ENCODE assay signal across 22 cellular contexts in the genomic region with DNA sequence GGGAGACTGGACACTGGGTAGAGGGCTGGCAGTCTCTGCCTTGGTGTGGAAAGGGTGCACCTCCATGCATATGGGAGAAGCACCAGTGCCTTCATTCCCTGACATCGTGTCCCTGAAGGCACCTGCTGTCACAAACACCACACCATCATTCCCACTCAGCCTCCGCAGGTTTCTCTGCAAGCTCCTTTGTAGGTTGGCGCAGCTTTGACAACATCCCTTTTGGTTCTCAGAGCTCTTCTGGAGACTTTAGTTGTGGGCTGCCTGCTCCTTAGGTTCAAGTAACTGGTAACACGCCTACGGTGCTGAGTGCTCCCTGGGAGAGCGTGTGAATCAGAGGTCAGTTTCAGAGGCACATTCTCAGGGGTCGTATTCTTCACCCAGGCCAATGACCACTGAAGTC. TPM values are rescaled to one million over a fixed set of nuclear protein-coding genes. Genes with fewer than 3 reads are reported as not detected.
DNase-seq lines count a peak whose midpoint lies in the region; ATAC-seq, FAIRE-seq and TF ChIP-seq lines count a peak whose summit lies in the region.
"Had no signal": no experiment of that assay in that cellular context is flagged by ENCODE, and none has a peak within 500 bp of the region (broad histone marks: within the 10 kb centered on the region; RNA-seq: fewer than 3 reads in every experiment).

No MANE protein-coding gene starts in this region.

- peaks cover 25 to 62% (median 47%) of the 10 kb centered on the region in 4 donors for H3K4me1 Mint-ChIP-seq in CD4-positive, CD25-positive, alpha-beta regulatory T cell
- peaks cover 24% of the 10 kb centered on the region for H3K4me1 Mint-ChIP-seq in memory B cell
- H3K4me1 Mint-ChIP-seq in stimulated activated effector memory CD8-positive, alpha-beta T cell treated with anti-CD3 and anti-CD28 coated beads, Interleukin-12 subunit alpha, Interleukin-12 subunit beta, amount 100 ng/mL, for 72 hours, result peaks cover 32% of the 10 kb centered on the region
- peaks cover 8 to 25% (median 16%) of the 10 kb centered on the region in 7 donors for H3K4me1 Mint-ChIP-seq in naive thymus-derived CD4-positive, alpha-beta T cell

- H3K27me3 Mint-ChIP-seq in CD4-positive, CD25-positive, alpha-beta regulatory T cell, result no peaks in the 10 kb centered on the region
- H3K27me3 Mint-ChIP-seq in memory B cell, result no peaks in the 10 kb centered on the region
- no peaks in the 10 kb centered on the region for H3K27me3 Mint-ChIP-seq in naive thymus-derived CD4-positive, alpha-beta T cell
- H3K27me3 Mint-ChIP-seq: B cell; CD8-positive, alpha-beta memory T cell; IgD-negative memory B cell had no signal

- no peaks in the 10 kb centered on the region for H3K9me3 Mint-ChIP-seq in CD4-positive, CD25-positive, alpha-beta regulatory T cell
- H3K9me3 Mint-ChIP-seq in memory B cell, result no peaks in the 10 kb centered on the region
- H3K9me3 Mint-ChIP-seq in stimulated activated effector memory CD8-positive, alpha-beta T cell treated with anti-CD3 and anti-CD28 coated beads, Interleukin-12 subunit alpha, Interleukin-12 subunit beta, amount 100 ng/mL, for 72 hours, result no peaks in the 10 kb centered on the region
- no peaks in the 10 kb centered on the region for H3K9me3 Mint-ChIP-seq in naive thymus-derived CD4-positive, alpha-beta T cell
- H3K9me3 Mint-ChIP-seq: CD8-positive, alpha-beta memory T cell; HFFc6; IgD-negative memory B cell had no signal

- no peak overlapping the region for H3K4me3 ChIP-seq in CD4-positive, CD25-positive, alpha-beta regulatory T cell (ENCODE audit: low read depth, low read length)
- H3K4me3 ChIP-seq in OCI-LY1 (ENCODE audit: low read depth, low read length, poor library complexity, severe bottlenecking), result no peak overlapping the region
- no peak overlapping the region for H3K4me3 ChIP-seq in naive thymus-derived CD4-positive, alpha-beta T cell (ENCODE audit: low read length)
- H3K4me3 ChIP-seq: BLaER1 treated with 17β-estradiol and CSF1 and Interleukin-3, amounts not matched to agents 10 nM and 100 nM; GM12878 had no signal

- peaks cover 14% of the 10 kb centered on the region for H3K4me1 ChIP-seq in CD4-positive, CD25-positive, alpha-beta regulatory T cell (ENCODE audit: control insufficient read depth, insufficient read depth, low read length, poor library complexity, severe bottlenecking)
- peaks cover 71% of the 10 kb centered on the region for H3K4me1 ChIP-seq in OCI-LY1 (ENCODE audit: insufficient read depth, low read length, severe bottlenecking)
- H3K4me1 ChIP-seq in naive thymus-derived CD4-positive, alpha-beta T cell (ENCODE audit: control insufficient read depth in 2 of 2, insufficient read depth in 2 of 2, low read length in 2 of 2), result peaks cover under 1 to 1% of the 10 kb centered on the region in 2 donors

- H3K9me2 ChIP-seq in OCI-LY1 (ENCODE audit: low read depth, low read length), result no peaks in the 10 kb centered on the region

- no peaks in the 10 kb centered on the region for H3K27me3 ChIP-seq in CD4-positive, CD25-positive, alpha-beta regulatory T cell (ENCODE audit: control insufficient read depth, insufficient read depth, low read length)
- H3K27me3 ChIP-seq in OCI-LY1 (ENCODE audit: insufficient read depth, low read length), result no peaks in the 10 kb centered on the region
- H3K27me3 ChIP-seq in naive thymus-derived CD4-positive, alpha-beta T cell (ENCODE audit: control insufficient read depth in 2 of 2, insufficient read depth in 2 of 2, low read length in 2 of 2), result no peaks in the 10 kb centered on the region
- H3K27me3 ChIP-seq: BLaER1 treated with 17β-estradiol and CSF1 and Interleukin-3, amounts not matched to agents 10 nM and 100 nM had no signal

- H3K4me3 Mint-ChIP-seq in CD4-positive, CD25-positive, alpha-beta regulatory T cell, result peak overlapping the region in 1 of 4 donors; percentile 18
- no peak overlapping the region for H3K4me3 Mint-ChIP-seq in memory B cell
- no peak overlapping the region for H3K4me3 Mint-ChIP-seq in stimulated activated effector memory CD8-positive, alpha-beta T cell treated with anti-CD3 and anti-CD28 coated beads, Interleukin-12 subunit alpha, Interleukin-12 subunit beta, amount 100 ng/mL, for 72 hours
- no peak overlapping the region for H3K4me3 Mint-ChIP-seq in naive thymus-derived CD4-positive, alpha-beta T cell
- H3K4me3 Mint-ChIP-seq: B cell; CD8-positive, alpha-beta memory T cell; HFFc6; IgD-negative memory B cell had no signal

- no peaks in the 10 kb centered on the region for H4K20me1 ChIP-seq in OCI-LY1 (ENCODE audit: insufficient read depth, low read length)

- H3K9ac ChIP-seq in OCI-LY1 (ENCODE audit: low read length), result no peak overlapping the region
- H3K9ac ChIP-seq: BLaER1 treated with 17β-estradiol and CSF1 and Interleukin-3, amounts not matched to agents 10 nM and 100 nM had no signal

- CTCF ChIA-PET in naive thymus-derived CD4-positive, alpha-beta T cell (lab: Charles Lee), result interaction anchor here (0.5 kb wide), 1 partner anchor 343 kb away, joined by 4 read pairs; no protein-coding TSS in a partner anchor

- no peak for TF ChIP-seq CTCF in OCI-LY1 (IDR thresholded peaks at IDR 0.05; ENCODE audit: low read length)

- H3K4me2 ChIP-seq in OCI-LY1 (ENCODE audit: low read length), result no peak overlapping the region
- H3K4me2 ChIP-seq: BLaER1 treated with 17β-estradiol and CSF1 and Interleukin-3, amounts not matched to agents 10 nM and 100 nM had no signal

- H3K9me3 ChIP-seq in CD4-positive, CD25-positive, alpha-beta regulatory T cell (ENCODE audit: control insufficient read depth in 2 of 2, low read length in 2 of 2), result no peaks in the 10 kb centered on the region
- H3K9me3 ChIP-seq in OCI-LY1 (ENCODE audit: low read length), result no peaks in the 10 kb centered on the region
- no peaks in the 10 kb centered on the region for H3K9me3 ChIP-seq in naive thymus-derived CD4-positive, alpha-beta T cell (ENCODE audit: control insufficient read depth in 2 of 3, low read length in 3 of 3)

- FAIRE-seq in GM19239 (lab: Jason Lieb, UNC), result no peak
- FAIRE-seq: GM12878, HTR-8/SVneo had no signal

- POLR2A ChIA-PET in naive thymus-derived CD4-positive, alpha-beta T cell (lab: Charles Lee), result no interaction called here

- no peak for ATAC-seq in CD4-positive, CD25-positive, alpha-beta regulatory T cell (ENCODE audit: low read depth in 2 of 2)
- ATAC-seq in memory B cell (ENCODE audit: low read depth), result no peak
- no peak for ATAC-seq in stimulated activated effector memory CD8-positive, alpha-beta T cell treated with anti-CD3 and anti-CD28 coated beads, Interleukin-12 subunit alpha, Interleukin-12 subunit beta, amount 100 ng/mL, for 72 hours
- ATAC-seq in naive thymus-derived CD4-positive, alpha-beta T cell, result no peak
- ATAC-seq: HCT116 had no signal

- no peaks in the 10 kb centered on the region for H3F3A ChIP-seq in OCI-LY1 (ENCODE audit: insufficient read depth, low read length)

- peak overlapping the region in 2 of 3 donors; percentile 36 to 49 for H3K27ac Mint-ChIP-seq in CD4-positive, CD25-positive, alpha-beta regulatory T cell
- peak overlapping the region; percentile 47 for H3K27ac Mint-ChIP-seq in memory B cell
- H3K27ac Mint-ChIP-seq in stimulated activated effector memory CD8-positive, alpha-beta T cell treated with anti-CD3 and anti-CD28 coated beads, Interleukin-12 subunit alpha, Interleukin-12 subunit beta, amount 100 ng/mL, for 72 hours, result peak overlapping the region; percentile 52
- H3K27ac Mint-ChIP-seq in naive thymus-derived CD4-positive, alpha-beta T cell, result no peak overlapping the region
- H3K27ac Mint-ChIP-seq: B cell, HFFc6 had no signal

- intact Hi-C loops in naive thymus-derived CD4-positive, alpha-beta T cell (cut with micrococcal nuclease), result no loop called here

- H2AFZ ChIP-seq in OCI-LY1 (ENCODE audit: low read length), result no peak overlapping the region

- no peak overlapping the region for H3K27ac ChIP-seq in CD4-positive, CD25-positive, alpha-beta regulatory T cell (ENCODE audit: insufficient read depth, low read length, poor library complexity, severe bottlenecking)
- peak overlapping the region; percentile 30 for H3K27ac ChIP-seq in OCI-LY1 (ENCODE audit: low read depth, low read length, poor library complexity, severe bottlenecking)
- no peak overlapping the region for H3K27ac ChIP-seq in naive thymus-derived CD4-positive, alpha-beta T cell (ENCODE audit: low read depth, low read length)
- H3K27ac ChIP-seq: BLaER1 treated with 17β-estradiol and CSF1 and Interleukin-3, amounts not matched to agents 10 nM and 100 nM had no signal

- no peak for DNase-seq in CD4-positive, CD25-positive, alpha-beta regulatory T cell
- DNase-seq in memory B cell (ENCODE audit: low spot score in 2 of 2), result no peak
- no peak for DNase-seq in stimulated activated effector memory CD8-positive, alpha-beta T cell treated with anti-CD3 and anti-CD28 coated beads, Interleukin-12 subunit alpha, Interleukin-12 subunit beta, amount 100 ng/mL, for 72 hours (ENCODE audit: low spot score in 2 of 2)
- DNase-seq in GM19240 (ENCODE audit: insufficient read length, low spot score), result no peak
- no peak for DNase-seq in GM19239 (ENCODE audit: insufficient read length, low spot score)
- DNase-seq in naive thymus-derived CD4-positive, alpha-beta T cell, result no peak
- DNase-seq: CD8-positive, alpha-beta memory T cell; COR-L47; DMS 273 treated with DMSO at 0.1 percent for 48 hours; DMS53; DND-41; EL; GOT3; H7; HFFc6 had no signal

- peaks cover 37% of the 10 kb centered on the region for H3K36me3 Mint-ChIP-seq in CD4-positive, CD25-positive, alpha-beta regulatory T cell
- peaks cover 11% of the 10 kb centered on the region for H3K36me3 Mint-ChIP-seq in memory B cell
- no peaks in the 10 kb centered on the region for H3K36me3 Mint-ChIP-seq in stimulated activated effector memory CD8-positive, alpha-beta T cell treated with anti-CD3 and anti-CD28 coated beads, Interleukin-12 subunit alpha, Interleukin-12 subunit beta, amount 100 ng/mL, for 72 hours
- H3K36me3 Mint-ChIP-seq in naive thymus-derived CD4-positive, alpha-beta T cell, result peaks cover 0 to 38% (median 10%) of the 10 kb centered on the region in 5 donors

- H3K79me2 ChIP-seq in OCI-LY1 (ENCODE audit: insufficient read depth, low read length), result peaks cover 74% of the 10 kb centered on the region

- no peaks in the 10 kb centered on the region for H3K36me3 ChIP-seq in CD4-positive, CD25-positive, alpha-beta regulatory T cell (ENCODE audit: control insufficient read depth, insufficient read depth, low read length)
- H3K36me3 ChIP-seq in OCI-LY1 (ENCODE audit: insufficient read depth, low read length), result peaks cover 23% of the 10 kb centered on the region
- no peaks in the 10 kb centered on the region for H3K36me3 ChIP-seq in naive thymus-derived CD4-positive, alpha-beta T cell (ENCODE audit: control insufficient read depth in 2 of 3, insufficient read depth in 3 of 3, low read length in 3 of 3)

RNA-seq across cellular contexts. Expression of gene TULP4, which starts 50.2 kb away (rescaled TPM):
- total RNA-seq in CD4-positive, CD25-positive, alpha-beta regulatory T cell, result 158 TPM
- 10 to 100 TPM; 43.3 to 57.8 (median 54.7) TPM for polyA plus RNA-seq in CD4-positive, CD25-positive, alpha-beta regulatory T cell
- 10 to 100 TPM; 37.2 to 79.0 (median 65.3) TPM for total RNA-seq in naive thymus-derived CD4-positive, alpha-beta T cell
- 10 to 100 TPM; 33.3 to 34.9 TPM for polyA plus RNA-seq in naive thymus-derived CD4-positive, alpha-beta T cell

Comparison
In these comparisons a context has a peak if more than half of its experiments do, and no peak if none do; other contexts are left out.
1. H3K27ac Mint-ChIP-seq: peak in CD4-positive, CD25-positive, alpha-beta regulatory T cell (2 of 3), memory B cell (single experiment) and stimulated activated effector memory CD8-positive, alpha-beta T cell treated with anti-CD3 and anti-CD28 coated beads, Interleukin-12 subunit alpha, Interleukin-12 subunit beta, amount 100 ng/mL, for 72 hours (single experiment); none in naive thymus-derived CD4-positive, alpha-beta T cell (0 of 9).